In genomic region chr1:25561426-25562100, GRCh38 we compare ENCODE assay signal across 11 cellular contexts. TPM values are rescaled to one million over a fixed set of nuclear protein-coding genes. Genes with fewer than 3 reads are reported as not detected.
DNase-seq lines count a peak whose midpoint lies in the region; ATAC-seq lines count a peak whose summit lies in the region.
"Had no signal": no experiment of that assay in that cellular context is flagged by ENCODE, and none has a peak within 500 bp of the region (broad histone marks: within the 10 kb centered on the region; RNA-seq: fewer than 3 reads in every experiment).

No MANE protein-coding gene starts in this region.

- peak; percentile 57 for DNase-seq in activated naive CD4-positive, alpha-beta T cell treated with anti-CD3 and anti-CD28 coated beads for 36 hours
- DNase-seq in activated naive CD4-positive, alpha-beta T cell (lab: John Stamatoyannopoulos, UW) = no peak
- no peak for DNase-seq in activated naive CD4-positive, alpha-beta T cell treated with anti-CD3 and anti-CD28 coated beads, Interleukin-2, amount 50 U/mL, for 72 hours (ENCODE audit: low spot score in 2 of 2)
- DNase-seq in left colon (peak in 1 of 2 donors; percentile 49), A172 (ENCODE audit: low spot score) (no peak), NCI-H1105 treated with DMSO at 0.1 percent for 48 hours (lab: John Stamatoyannopoulos, UW) (no peak)
- DNase-seq: kidney glomerular epithelial cell had no signal

- H3K36me3 Mint-ChIP-seq in activated naive CD4-positive, alpha-beta T cell treated with anti-CD3 and anti-CD28 coated beads for 36 hours (ENCODE audit: low read depth) = peaks cover 8% of the 10 kb centered on the region
- H3K36me3 Mint-ChIP-seq in activated naive CD4-positive, alpha-beta T cell treated with anti-CD3 and anti-CD28 coated beads, Interleukin-2, amount 50 U/mL, for 72 hours = peaks cover 0 to 5% of the 10 kb centered on the region in 2 donors

- CTCF ChIA-PET in activated naive CD4-positive, alpha-beta T cell treated with anti-CD3 and anti-CD28 coated beads for 36 hours (lab: Charles Lee) = interaction anchor here (0.7 to 1.2 kb wide), 3 partner anchors 11 to 12 kb away, joined by 3 to 5 read pairs (median 3); no protein-coding TSS in a partner anchor

- intact Hi-C loops in activated naive CD4-positive, alpha-beta T cell treated with anti-CD3 and anti-CD28 coated beads for 36 hours (cut with micrococcal nuclease) = loop anchor here (1.0 to 5.0 kb wide), 4 partner anchors 12 to 529 kb away; no protein-coding TSS in a partner anchor
- intact Hi-C loops in left colon (cut with DNase I, micrococcal nuclease) = no loop called here

- H3K27me3 ChIP-seq in thymus (ENCODE audit: control insufficient read depth, insufficient read depth) = no peaks in the 10 kb centered on the region
- H3K27me3 ChIP-seq: cardiac muscle cell, suprapubic skin had no signal

- H3K4me3 Mint-ChIP-seq in activated naive CD4-positive, alpha-beta T cell treated with anti-CD3 and anti-CD28 coated beads for 36 hours = peak overlapping the region; percentile 66

- H3K27ac Mint-ChIP-seq in activated naive CD4-positive, alpha-beta T cell treated with anti-CD3 and anti-CD28 coated beads for 36 hours = peak overlapping the region; percentile 96
- H3K27ac Mint-ChIP-seq in activated naive CD4-positive, alpha-beta T cell treated with anti-CD3 and anti-CD28 coated beads, Interleukin-2, amount 50 U/mL, for 72 hours = peak overlapping the region; percentile 88 to 89

- H3K4me3 ChIP-seq in thymus (ENCODE audit: low read length) = no peak overlapping the region
- H3K4me3 ChIP-seq: cardiac muscle cell, suprapubic skin had no signal

- no peaks in the 10 kb centered on the region for H3K9me3 Mint-ChIP-seq in activated naive CD4-positive, alpha-beta T cell treated with anti-CD3 and anti-CD28 coated beads for 36 hours
- H3K9me3 Mint-ChIP-seq in activated naive CD4-positive, alpha-beta T cell treated with anti-CD3 and anti-CD28 coated beads, Interleukin-2, amount 50 U/mL, for 72 hours = no peaks in the 10 kb centered on the region

- no peaks in the 10 kb centered on the region for H3K9me3 ChIP-seq in thymus (ENCODE audit: control insufficient read depth)
- H3K9me3 ChIP-seq: suprapubic skin had no signal

- peaks cover 4% of the 10 kb centered on the region for H3K36me3 ChIP-seq in thymus (ENCODE audit: control insufficient read depth, insufficient read depth)

- peaks cover 97% of the 10 kb centered on the region for H3K4me1 Mint-ChIP-seq in activated naive CD4-positive, alpha-beta T cell treated with anti-CD3 and anti-CD28 coated beads for 36 hours (ENCODE audit: low read depth)

- H3K4me1 ChIP-seq in thymus (ENCODE audit: control insufficient read depth, insufficient read depth, low read length) = peaks cover 48% of the 10 kb centered on the region

- peak overlapping the region; percentile 95 for H3K27ac ChIP-seq in thymus (ENCODE audit: low read depth)
- H3K27ac ChIP-seq: cardiac muscle cell, suprapubic skin had no signal

- no peak for ATAC-seq in activated naive CD4-positive, alpha-beta T cell treated with anti-CD3 and anti-CD28 coated beads, Interleukin-2, amount 50 U/mL, for 72 hours
- ATAC-seq in left colon = peak; percentile 43
- no peak for ATAC-seq in HG02571 (IDR thresholded peaks at IDR 0.05; ENCODE audit: unreplicated experiment)

- no peaks in the 10 kb centered on the region for H3K27me3 Mint-ChIP-seq in activated naive CD4-positive, alpha-beta T cell treated with anti-CD3 and anti-CD28 coated beads for 36 hours (ENCODE audit: low read depth)

- WGBS in thymus = 71% methylated on average over 8 of the region's 8 CpGs

RNA-seq across cellular contexts. Expression of gene LDLRAP1, which starts 18.2 kb away (rescaled TPM):
- total RNA-seq in activated naive CD4-positive, alpha-beta T cell treated with anti-CD3 and anti-CD28 coated beads for 36 hours = 10 to 100 TPM; 19.1 to 19.7 TPM
- 10 to 100 TPM; 17.2 to 29.2 TPM for total RNA-seq in activated naive CD4-positive, alpha-beta T cell treated with anti-CD3 and anti-CD28 coated beads, Interleukin-2, amount 50 U/mL, for 72 hours
- 10 to 100 TPM; 37.7 to 40.2 TPM for total RNA-seq in left colon
- 31.6 TPM for polyA plus RNA-seq in thymus
- total RNA-seq in A172 (2014; rRNA removed; shearing (Covaris generic)) = 8.0 and 12.7 TPM in 2 replicates

RNA-seq across cellular contexts. Expression of gene MAN1C1, which starts 55.0 kb away (rescaled TPM):
- 1 to 10 TPM; 4.9 to 6.3 TPM for total RNA-seq in activated naive CD4-positive, alpha-beta T cell treated with anti-CD3 and anti-CD28 coated beads for 36 hours
- 10 to 100 TPM in 1 of 2 donors, 1 to 10 TPM in 1; 8.8 to 15.3 TPM for total RNA-seq in activated naive CD4-positive, alpha-beta T cell treated with anti-CD3 and anti-CD28 coated beads, Interleukin-2, amount 50 U/mL, for 72 hours
- total RNA-seq in left colon = 1 to 10 TPM; 1.7 to 6.0 TPM
- polyA plus RNA-seq in thymus = 18.4 TPM
- 0.67 and 1.5 TPM in 2 replicates for total RNA-seq in A172 (2014; rRNA removed; shearing (Covaris generic))
